In genomic region chr6:149840345-149841075, GRCh38 we compare ENCODE assay signal across 1 cellular context.
A peak's percentile ranks its signal among the peaks of the same experiment; 100 is the strongest.
TF ChIP-seq lines count a peak whose summit lies in the region.

No MANE protein-coding gene starts in this region.

TF ChIP-seq in K562, 482 proteins besides CTCF, POLR2A, EP300 and RAD21 (continued from another document and continues in another):
- TF ChIP-seq MAZ (CRISPR knock-in tag; conservative IDR thresholded peaks at IDR 0.05 in 1 of 2, IDR thresholded peaks at IDR 0.05 in 1 of 2) (peak in 1 of 2 experiments; percentile 53; a peak in 1 of 4 replicates), RBM22 (IDR thresholded peaks at IDR 0.05; ENCODE audit: low read depth, low read length, poor library complexity, severe bottlenecking) (no peak), YY1 (IDR thresholded peaks at IDR 0.05; ENCODE audit: borderline replicate concordance in 1 of 3, control insufficient read depth in 1 of 3, extremely low read depth in 1 of 3, insufficient read depth in 3 of 3, insufficient read length in 1 of 3, insufficient replicate concordance in 2 of 3, low read depth in 1 of 3, low read length in 2 of 3) (peak in 1 of 3 experiments; percentile 20), NRF1 (conservative IDR thresholded peaks at IDR 0.05 in 1 of 2, IDR thresholded peaks at IDR 0.05 in 1 of 2) (no peak), NUFIP1 (IDR thresholded peaks at IDR 0.05; ENCODE audit: partially characterized antibody) (no peak), PTRF (tag; IDR thresholded peaks at IDR 0.05) (no peak), SIRT6 (IDR thresholded peaks at IDR 0.05; ENCODE audit: low read depth, low read length) (no peak), GABPB2 (CRISPR knock-in tag; conservative IDR thresholded peaks at IDR 0.05) (no peak), USF2 (CRISPR knock-in tag; IDR thresholded peaks at IDR 0.05) (no peak), TAF1 (IDR thresholded peaks at IDR 0.05; ENCODE audit: control insufficient read depth, extremely low read depth, insufficient read depth, low read length, severe bottlenecking) (no peak), ZNF134 (CRISPR knock-in tag; conservative IDR thresholded peaks at IDR 0.05) (no peak), HMGXB4 (CRISPR knock-in tag; IDR thresholded peaks at IDR 0.05) (no peak), CLOCK (CRISPR knock-in tag; IDR thresholded peaks at IDR 0.05; ENCODE audit: borderline replicate concordance) (no peak), ZNF384 (IDR thresholded peaks at IDR 0.05; ENCODE audit: low read depth, low read length) (no peak), TRIM28 (IDR thresholded peaks at IDR 0.05) (no peak), ATF1 (CRISPR knock-in tag; IDR thresholded peaks at IDR 0.05) (no peak), ATF1 (tag; IDR thresholded peaks at IDR 0.05) (no peak), ZFP30 (CRISPR knock-in tag; IDR thresholded peaks at IDR 0.05; ENCODE audit: borderline replicate concordance) (no peak), ZNF197 (CRISPR knock-in tag; IDR thresholded peaks at IDR 0.05; ENCODE audit: low read depth) (no peak), PURB (CRISPR knock-in tag; IDR thresholded peaks at IDR 0.05; ENCODE audit: low read depth) (no peak), CGGBP1 (CRISPR knock-in tag; IDR thresholded peaks at IDR 0.05) (no peak), HDAC8 (tag; IDR thresholded peaks at IDR 0.05) (no peak), BCOR (IDR thresholded peaks at IDR 0.05) (no peak), SNIP1 (IDR thresholded peaks at IDR 0.05; ENCODE audit: low read depth) (no peak), BRF1 (IDR thresholded peaks at IDR 0.05; ENCODE audit: borderline replicate concordance, extremely low read depth, insufficient read length) (no peak), MTA2 (IDR thresholded peaks at IDR 0.05; ENCODE audit: low read depth) (no peak), ZBTB26 (CRISPR knock-in tag; IDR thresholded peaks at IDR 0.05) (no peak), SRSF9 (IDR thresholded peaks at IDR 0.05; ENCODE audit: borderline replicate concordance, low read depth, low read length) (no peak), NKRF (IDR thresholded peaks at IDR 0.05; ENCODE audit: borderline replicate concordance) (no peak), CTBP1 (IDR thresholded peaks at IDR 0.05; ENCODE audit: borderline replicate concordance) (peak; percentile 93), MBD1 (CRISPR knock-in tag; IDR thresholded peaks at IDR 0.05) (no peak), KDM1A (IDR thresholded peaks at IDR 0.05) (no peak), ZNF778 (CRISPR knock-in tag; IDR thresholded peaks at IDR 0.05) (no peak), ZFP1 (CRISPR knock-in tag; IDR thresholded peaks at IDR 0.05) (no peak), ZBED1 (IDR thresholded peaks at IDR 0.05) (no peak), ZNF583 (CRISPR knock-in tag; IDR thresholded peaks at IDR 0.05) (no peak), ARID3A (IDR thresholded peaks at IDR 0.05; ENCODE audit: borderline replicate concordance, low read depth, low read length) (no peak), CHD2 (IDR thresholded peaks at IDR 0.05; ENCODE audit: low read depth, low read length) (no peak), PRPF4 (IDR thresholded peaks at IDR 0.05; ENCODE audit: insufficient read depth, low read depth, low read length, poor library complexity, severe bottlenecking) (no peak), SRSF3 (IDR thresholded peaks at IDR 0.05; ENCODE audit: insufficient read depth, low read length) (no peak), CEBPG (CRISPR knock-in tag; IDR thresholded peaks at IDR 0.05) (no peak), CEBPG (tag; conservative IDR thresholded peaks at IDR 0.05 in 1 of 2, IDR thresholded peaks at IDR 0.05 in 1 of 2) (no peak), JUN (IDR thresholded peaks at IDR 0.05; ENCODE audit: borderline replicate concordance, low read depth, low read length) (no peak), JUN (CRISPR knock-in tag; IDR thresholded peaks at IDR 0.05; ENCODE audit: borderline replicate concordance) (no peak), ELF2 (CRISPR knock-in tag; IDR thresholded peaks at IDR 0.05) (no peak), EWSR1 (IDR thresholded peaks at IDR 0.05; ENCODE audit: borderline replicate concordance, low read depth, partially characterized antibody) (no peak), FOXO4 (CRISPR knock-in tag; IDR thresholded peaks at IDR 0.05) (no peak), TBL1XR1 (IDR thresholded peaks at IDR 0.05; ENCODE audit: low read length in 2 of 2) (no peak), FOSL1 (tag; conservative IDR thresholded peaks at IDR 0.05) (0 out of 2 replicates have a peak, but pooled peaks have one; percentile 28), ZBTB34 (CRISPR knock-in tag; IDR thresholded peaks at IDR 0.05) (no peak), E2F1 (CRISPR knock-in tag; IDR thresholded peaks at IDR 0.05) (no peak), CBX2 (IDR thresholded peaks at IDR 0.05; ENCODE audit: insufficient read depth, low read length, poor library complexity, severe bottlenecking) (no peak), GABPA (tag; conservative IDR thresholded peaks at IDR 0.05; ENCODE audit: low read depth) (no peak), ZNF3 (CRISPR knock-in tag; IDR thresholded peaks at IDR 0.05) (no peak), TEAD4 (IDR thresholded peaks at IDR 0.05; ENCODE audit: low read length) (no peak), TEAD4 (CRISPR knock-in tag; IDR thresholded peaks at IDR 0.05; ENCODE audit: borderline replicate concordance) (no peak), ZSCAN29 (IDR thresholded peaks at IDR 0.05) (no peak)
